ENCODE assay signal across 15 cellular contexts in the genomic region with DNA sequence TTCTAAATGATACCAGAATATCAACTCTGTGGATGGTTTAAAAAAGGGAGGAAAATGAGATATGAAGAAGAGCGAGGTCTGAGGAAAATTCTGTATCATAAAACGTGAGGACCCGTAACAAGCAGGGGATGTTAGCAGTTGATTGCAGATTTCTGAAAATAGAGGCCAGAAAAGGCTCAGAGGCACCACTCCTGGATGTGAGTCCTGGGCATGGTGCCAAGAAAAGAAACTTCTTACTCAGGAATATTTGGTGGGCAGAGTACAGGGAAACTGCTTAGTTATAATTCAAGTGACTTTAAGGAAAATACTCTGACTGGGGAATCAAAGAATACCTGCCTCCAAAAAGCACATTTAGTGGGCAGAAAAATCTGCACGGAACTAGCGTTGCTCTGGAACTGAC.
DNase-seq lines count a peak whose midpoint lies in the region; ATAC-seq and TF ChIP-seq lines count a peak whose summit lies in the region.
"Had no signal": no experiment of that assay in that cellular context is flagged by ENCODE, and none has a peak within 500 bp of the region (broad histone marks: within the 10 kb centered on the region; RNA-seq: fewer than 3 reads in every experiment).

No MANE protein-coding gene starts in this region.

- H3K27ac Mint-ChIP-seq in T-helper 17 cell: no peak overlapping the region
- H3K27ac Mint-ChIP-seq: activated naive CD4-positive, alpha-beta T cell treated with anti-CD3 and anti-CD28 coated beads, Interleukin-2, amount 10 ng/mL, durations not matched to agents 7 days and 5 days; WTC11 had no signal

- intact Hi-C loops in sciatic nerve (cut with DNase I): no loop called here

- no peak overlapping the region for H3K4me3 ChIP-seq in fibroblast of mammary gland (ENCODE audit: control insufficient read depth, low read depth, low read length)
- H3K4me3 ChIP-seq: A549, lung, SJSA1 had no signal

- H3K4me1 Mint-ChIP-seq in T-helper 17 cell: no peaks in the 10 kb centered on the region
- H3K4me1 Mint-ChIP-seq: activated naive CD4-positive, alpha-beta T cell treated with anti-CD3 and anti-CD28 coated beads, Interleukin-2, amount 10 ng/mL, durations not matched to agents 7 days and 5 days had no signal

- ATAC-seq in sciatic nerve (peak; percentile 58), T-helper 17 cell (no peak)
- ATAC-seq: A549, WTC11 had no signal

- H3K27me3 Mint-ChIP-seq in T-helper 17 cell: peaks cover 27% of the 10 kb centered on the region
- H3K27me3 Mint-ChIP-seq: activated naive CD4-positive, alpha-beta T cell treated with anti-CD3 and anti-CD28 coated beads, Interleukin-2, amount 10 ng/mL, durations not matched to agents 7 days and 5 days had no signal

- H3K4me3 Mint-ChIP-seq in T-helper 17 cell: no peak overlapping the region
- H3K4me3 Mint-ChIP-seq: activated naive CD4-positive, alpha-beta T cell treated with anti-CD3 and anti-CD28 coated beads, Interleukin-2, amount 10 ng/mL, durations not matched to agents 7 days and 5 days; WTC11 had no signal

- DNase-seq in NCI-H1417 (lab: John Stamatoyannopoulos, UW) (peak in 2 of 3 experiments; percentile 35 to 43), NCI-H1417 treated with DMSO at 0.1 percent for 48 hours (lab: John Stamatoyannopoulos, UW) (no peak), NCI-H2171 (lab: John Stamatoyannopoulos, UW) (peak; percentile 3), fibroblast of mammary gland (ENCODE audit: low read depth) (peak; percentile 29), sciatic nerve (ENCODE audit: low spot score) (no peak), NCI-H2196 (lab: John Stamatoyannopoulos, UW; ENCODE audit: unreplicated experiment) (no peak), T-helper 17 cell (no peak)
- no peak for DNase-seq in stimulated activated CD4-positive, alpha-beta T cell treated with anti-CD3 and anti-CD28 coated beads, Interleukin-4, amount 100 ng/mL, for 4 hours
- DNase-seq: activated naive CD4-positive, alpha-beta T cell treated with anti-CD3 and anti-CD28 coated beads, Interleukin-2, amount 10 ng/mL, durations not matched to agents 7 days and 5 days; cerebellar nuclear complex; erythroblast had no signal

- no peaks in the 10 kb centered on the region for H3K36me3 Mint-ChIP-seq in T-helper 17 cell (ENCODE audit: low read depth)
- H3K36me3 Mint-ChIP-seq: activated naive CD4-positive, alpha-beta T cell treated with anti-CD3 and anti-CD28 coated beads, Interleukin-2, amount 10 ng/mL, durations not matched to agents 7 days and 5 days; WTC11 had no signal

- no peaks in the 10 kb centered on the region for H3K9me3 ChIP-seq in T-helper 17 cell (ENCODE audit: control insufficient read depth, low read length, poor library complexity, severe bottlenecking)
- H3K9me3 ChIP-seq: A549, SJSA1 had no signal

- no peak for TF ChIP-seq CTCF in fibroblast of mammary gland (conservative IDR thresholded peaks at IDR 0.05; ENCODE audit: control insufficient read depth, insufficient read depth, low read depth, low read length)

Comparison
In these comparisons a context has a peak if more than half of its experiments do, and no peak if none do; other contexts are left out.
1. DNase-seq: peak in NCI-H1417 (2 of 3), NCI-H2171 (single experiment) and fibroblast of mammary gland (single experiment); none in NCI-H1417 treated with DMSO at 0.1 percent for 48 hours (single experiment), sciatic nerve (single experiment), NCI-H2196 (single experiment), T-helper 17 cell (0 of 3) and stimulated activated CD4-positive, alpha-beta T cell treated with anti-CD3 and anti-CD28 coated beads, Interleukin-4, amount 100 ng/mL, for 4 hours (0 of 2).